In the genomic region with DNA sequence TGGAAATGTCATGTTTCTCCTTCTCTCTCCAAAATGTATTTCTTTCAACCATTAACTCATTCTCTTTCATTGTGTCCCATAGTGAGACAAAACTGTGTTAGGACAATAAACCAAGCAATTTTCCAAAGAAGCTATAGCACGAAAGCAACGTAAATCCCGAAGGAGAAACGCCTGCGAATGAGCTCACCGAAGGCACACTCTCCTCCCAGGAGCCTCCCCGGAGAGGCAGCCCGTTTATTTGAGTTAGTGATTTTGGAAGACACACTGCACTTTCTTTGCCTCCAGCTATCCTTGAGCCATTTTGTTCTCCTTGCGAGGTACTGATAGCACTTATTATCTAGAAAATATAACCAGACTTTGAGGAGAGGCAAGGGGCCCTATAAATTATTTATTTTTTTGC, we compare ENCODE assay signal across 28 cellular contexts. TPM values are rescaled to one million over a fixed set of nuclear protein-coding genes. Genes with fewer than 3 reads are reported as not detected.
A peak's percentile ranks its signal among the peaks of the same experiment; 100 is the strongest.
DNase-seq lines count a peak whose midpoint lies in the region; ATAC-seq and TF ChIP-seq lines count a peak whose summit lies in the region.
"Had no signal": no experiment of that assay in that cellular context is flagged by ENCODE, and none has a peak within 500 bp of the region (broad histone marks: within the 10 kb centered on the region; RNA-seq: fewer than 3 reads in every experiment).

No MANE protein-coding gene starts in this region.

- no peaks in the 10 kb centered on the region for H3K27me3 ChIP-seq in Loucy (ENCODE audit: insufficient read depth, low read length, poor library complexity, severe bottlenecking)
- H3K27me3 ChIP-seq: SJSA1 had no signal

- no peaks in the 10 kb centered on the region for H3K9me3 Mint-ChIP-seq in activated naive CD8-positive, alpha-beta T cell treated with anti-CD3 and anti-CD28 coated beads, Interleukin-2, amount 50 U/mL, for 24 hours
- H3K9me3 Mint-ChIP-seq in activated naive CD8-positive, alpha-beta T cell treated with anti-CD3 and anti-CD28 coated beads for 36 hours, result no peaks in the 10 kb centered on the region
- peaks cover 5% of the 10 kb centered on the region for H3K9me3 Mint-ChIP-seq in nephron
- H3K9me3 Mint-ChIP-seq: CD4-positive, alpha-beta T cell had no signal

- H3K4me1 Mint-ChIP-seq in activated naive CD8-positive, alpha-beta T cell treated with anti-CD3 and anti-CD28 coated beads, Interleukin-2, amount 50 U/mL, for 24 hours, result peaks cover 40% of the 10 kb centered on the region
- H3K4me1 Mint-ChIP-seq in activated naive CD8-positive, alpha-beta T cell treated with anti-CD3 and anti-CD28 coated beads for 36 hours, result peaks cover 32% of the 10 kb centered on the region
- peaks cover 35% of the 10 kb centered on the region for H3K4me1 Mint-ChIP-seq in nephron

- H3K9ac ChIP-seq in Loucy (ENCODE audit: low read depth, low read length, poor library complexity, severe bottlenecking), result peak overlapping the region; percentile 73
- H3K9ac ChIP-seq: GM23248 had no signal

- H3K36me3 ChIP-seq in Loucy (ENCODE audit: insufficient read depth, low read length), result no peaks in the 10 kb centered on the region
- H3K36me3 ChIP-seq: SJSA1 had no signal

- no peak overlapping the region for H2AFZ ChIP-seq in Loucy (ENCODE audit: low read length)
- H2AFZ ChIP-seq: GM23248 had no signal

- H3K27ac Mint-ChIP-seq in activated naive CD8-positive, alpha-beta T cell treated with anti-CD3 and anti-CD28 coated beads, Interleukin-2, amount 50 U/mL, for 24 hours, result peak overlapping the region; percentile 1
- no peak overlapping the region for H3K27ac Mint-ChIP-seq in activated naive CD8-positive, alpha-beta T cell treated with anti-CD3 and anti-CD28 coated beads for 36 hours
- peak overlapping the region; percentile 28 to 72 (median 48) for H3K27ac Mint-ChIP-seq in nephron

- peaks cover 31% of the 10 kb centered on the region; the same call in 1 of the 2 replicates for H3K79me2 ChIP-seq in Loucy (ENCODE audit: insufficient read depth, low read length)

- peaks cover 79% of the 10 kb centered on the region for H3K4me1 ChIP-seq in Loucy (ENCODE audit: insufficient read depth, low read length, poor library complexity, severe bottlenecking)

- H3K27me3 Mint-ChIP-seq in activated naive CD8-positive, alpha-beta T cell treated with anti-CD3 and anti-CD28 coated beads, Interleukin-2, amount 50 U/mL, for 24 hours, result no peaks in the 10 kb centered on the region
- no peaks in the 10 kb centered on the region for H3K27me3 Mint-ChIP-seq in activated naive CD8-positive, alpha-beta T cell treated with anti-CD3 and anti-CD28 coated beads for 36 hours
- H3K27me3 Mint-ChIP-seq in nephron (ENCODE audit: low read depth), result peaks cover 7% of the 10 kb centered on the region
- H3K27me3 Mint-ChIP-seq: CD4-positive, alpha-beta T cell had no signal

- no peak for DNase-seq in activated naive CD8-positive, alpha-beta T cell treated with anti-CD3 and anti-CD28 coated beads, Interleukin-2, amount 50 U/mL, for 24 hours
- no peak for DNase-seq in activated naive CD8-positive, alpha-beta T cell treated with anti-CD3 and anti-CD28 coated beads for 36 hours
- DNase-seq in amniotic stem cell (lab: John Stamatoyannopoulos, UW), result no peak
- DNase-seq in activated CD4-positive, alpha-beta T cell treated with anti-CD3 and anti-CD28 coated beads for 4 hours, result no peak
- DNase-seq: 8988T; ACHN; CD4-positive, alpha-beta T cell; COR-L47; DMS53; GM23248; H7; NCI-H1105; NCI-H187 treated with DMSO at 0.1 percent for 48 hours; NCI-H345; NCI-H748 treated with DMSO at 0.1 percent for 48 hours; NK-92 treated with Interleukin-12 subunit alpha and Interleukin-12 subunit beta, amount 100 ng/mL, for 24 hours; PC-3 had no signal

- no peaks in the 10 kb centered on the region for H3K9me2 ChIP-seq in Loucy (replicated peaks; ENCODE audit: low read depth, low read length)

- H3K4me3 ChIP-seq in Loucy (ENCODE audit: low read length, poor library complexity, severe bottlenecking), result no peak overlapping the region
- H3K4me3 ChIP-seq: GM23248, SJSA1 had no signal

- H3F3A ChIP-seq in Loucy (ENCODE audit: low read depth), result no peaks in the 10 kb centered on the region; the same call in 1 of the 2 replicates

- H3K36me3 Mint-ChIP-seq in activated naive CD8-positive, alpha-beta T cell treated with anti-CD3 and anti-CD28 coated beads, Interleukin-2, amount 50 U/mL, for 24 hours (ENCODE audit: low read depth), result no peaks in the 10 kb centered on the region
- H3K36me3 Mint-ChIP-seq in activated naive CD8-positive, alpha-beta T cell treated with anti-CD3 and anti-CD28 coated beads for 36 hours, result no peaks in the 10 kb centered on the region
- no peaks in the 10 kb centered on the region for H3K36me3 Mint-ChIP-seq in nephron (ENCODE audit: low read depth)

- no peaks in the 10 kb centered on the region; the same call in 1 of the 2 replicates for H3K9me3 ChIP-seq in Loucy (ENCODE audit: insufficient read depth, low read depth, low read length)
- H3K9me3 ChIP-seq: SJSA1 had no signal

- peak overlapping the region; percentile 68 for H3K4me2 ChIP-seq in Loucy (ENCODE audit: low read depth, low read length, poor library complexity, severe bottlenecking)

- H4K20me1 ChIP-seq in Loucy (ENCODE audit: insufficient read depth, low read length, poor library complexity, severe bottlenecking), result no peaks in the 10 kb centered on the region

- H3K4me3 Mint-ChIP-seq in activated naive CD8-positive, alpha-beta T cell treated with anti-CD3 and anti-CD28 coated beads, Interleukin-2, amount 50 U/mL, for 24 hours, result no peak overlapping the region
- H3K4me3 Mint-ChIP-seq in activated naive CD8-positive, alpha-beta T cell treated with anti-CD3 and anti-CD28 coated beads for 36 hours, result no peak overlapping the region
- no peak overlapping the region for H3K4me3 Mint-ChIP-seq in nephron
- H3K4me3 Mint-ChIP-seq: CD4-positive, alpha-beta T cell had no signal

- ATAC-seq in activated naive CD8-positive, alpha-beta T cell treated with anti-CD3 and anti-CD28 coated beads, Interleukin-2, amount 50 U/mL, for 24 hours, result no peak
- ATAC-seq in HG03135 (IDR thresholded peaks at IDR 0.05; ENCODE audit: unreplicated experiment), result no peak
- ATAC-seq: HepG2, PC-3, Right ventricle myocardium inferior had no signal

- no peak for TF ChIP-seq CTCF in Loucy (conservative IDR thresholded peaks at IDR 0.05; ENCODE audit: low read length)
- TF ChIP-seq CTCF in nephron (IDR thresholded peaks at IDR 0.05; ENCODE audit: unreplicated experiment in 3 of 3), result no peak

RNA-seq across cellular contexts. Expression of gene RSPH1, which starts 41.2 kb away (rescaled TPM):
- total RNA-seq in activated naive CD8-positive, alpha-beta T cell treated with anti-CD3 and anti-CD28 coated beads for 36 hours, result under 1 TPM in 1 of 2 experiments, not detected in 1; 0.32 TPM
- total RNA-seq: H7, HepG2, HT1080, M059J, Right ventricle myocardium inferior, SJSA1 had no signal

RNA-seq across cellular contexts. Expression of gene UBASH3A, which starts 51.1 kb away (rescaled TPM):
- 10 to 100 TPM; 38.9 to 41.1 TPM for total RNA-seq in activated naive CD8-positive, alpha-beta T cell treated with anti-CD3 and anti-CD28 coated beads for 36 hours
- total RNA-seq: Daoy, G401, GM23248, H7, HepG2, HT1080, M059J, Right ventricle myocardium inferior, RPMI7951, SJSA1 had no signal

RNA-seq across cellular contexts. Expression of gene SLC37A1, which starts 58.9 kb away (rescaled TPM):
- total RNA-seq in activated naive CD8-positive, alpha-beta T cell treated with anti-CD3 and anti-CD28 coated beads for 36 hours, result 10 to 100 TPM; 15.7 to 17.5 TPM
- total RNA-seq: GM23248 had no signal

RNA-seq across cellular contexts. Expression of gene TMPRSS3, which starts 58.9 kb away (rescaled TPM):
- 10 to 100 TPM; 49.1 to 50.7 TPM for total RNA-seq in activated naive CD8-positive, alpha-beta T cell treated with anti-CD3 and anti-CD28 coated beads for 36 hours
- total RNA-seq: G401, GM23248, H7, HT1080, PC-3, Right ventricle myocardium inferior, RPMI7951 had no signal
